In genomic region chr5:92801921-92802320, GRCh38 we compare ENCODE assay signal across 22 cellular contexts.
DNase-seq lines count a peak whose midpoint lies in the region; ATAC-seq, FAIRE-seq and TF ChIP-seq lines count a peak whose summit lies in the region.
"Had no signal": no experiment of that assay in that cellular context is flagged by ENCODE, and none has a peak within 500 bp of the region (broad histone marks: within the 10 kb centered on the region; RNA-seq: fewer than 3 reads in every experiment).

No MANE protein-coding gene starts in this region.

- no peak for TF ChIP-seq POLR2A in GM18505 (IDR thresholded peaks at IDR 0.05; ENCODE audit: borderline replicate concordance, extremely low read depth, insufficient read depth, insufficient read length)

- ATAC-seq in GM18505 (IDR thresholded peaks at IDR 0.05; ENCODE audit: unreplicated experiment) (no peak), HG03342 (IDR thresholded peaks at IDR 0.05; ENCODE audit: unreplicated experiment) (no peak)
- ATAC-seq: effector memory CD8-positive, alpha-beta T cell; gastrocnemius medialis; natural killer cell treated with Interleukin-12 subunit alpha and Interleukin-12 subunit beta and Interleukin-15 and Interleukin-18, amount 100 ng/mL, for 72 hours had no signal

- H3K4me3 ChIP-seq in Caco-2 (ENCODE audit: low read depth, low read length) = no peak overlapping the region
- H3K4me3 ChIP-seq: gastrocnemius medialis, right atrium auricular region, transverse colon had no signal

- BruUV-seq in Caco-2 (replicated peaks; lab: Mats Ljungman, UMichigan) = no TSS peak

- H3K4me1 Mint-ChIP-seq in Caco-2 (ENCODE audit: low read depth, unreplicated experiment) = peaks cover 13% of the 10 kb centered on the region

- H3K27ac Mint-ChIP-seq in Caco-2 (ENCODE audit: unreplicated experiment) = no peak overlapping the region
- H3K27ac Mint-ChIP-seq: activated naive CD4-positive, alpha-beta T cell treated with anti-CD3 and anti-CD28 coated beads for 36 hours; effector memory CD8-positive, alpha-beta T cell; natural killer cell treated with Interleukin-12 subunit alpha and Interleukin-12 subunit beta and Interleukin-15 and Interleukin-18, amount 100 ng/mL, for 72 hours had no signal

- TF ChIP-seq CTCF in Caco-2 (IDR thresholded peaks at IDR 0.05; ENCODE audit: insufficient read depth in 1 of 2, low read depth in 1 of 2, low read length in 1 of 2, severe bottlenecking in 1 of 2, unreplicated experiment in 1 of 2) = no peak

- H3K27me3 ChIP-seq in Caco-2 (replicated peaks; ENCODE audit: control insufficient read depth, insufficient read depth, low read length) = no peaks in the 10 kb centered on the region
- H3K27me3 ChIP-seq: gastrocnemius medialis, right atrium auricular region, transverse colon had no signal

- no peaks in the 10 kb centered on the region for H3K36me3 ChIP-seq in Caco-2 (ENCODE audit: control insufficient read depth, insufficient read depth, low read length)
- H3K36me3 ChIP-seq: gastrocnemius medialis, right atrium auricular region, transverse colon had no signal

- no peak for FAIRE-seq in HTR-8/SVneo (lab: Jason Lieb, UNC)
- no peak for FAIRE-seq in RCC 7860 (lab: Jason Lieb, UNC)
- FAIRE-seq: bronchial epithelial cell had no signal

- peak overlapping the region; percentile 46 for H3K4me3 Mint-ChIP-seq in Caco-2 (ENCODE audit: unreplicated experiment)
- H3K4me3 Mint-ChIP-seq: activated naive CD4-positive, alpha-beta T cell treated with anti-CD3 and anti-CD28 coated beads for 36 hours; effector memory CD8-positive, alpha-beta T cell; natural killer cell treated with Interleukin-12 subunit alpha and Interleukin-12 subunit beta and Interleukin-15 and Interleukin-18, amount 100 ng/mL, for 72 hours had no signal

- intact Hi-C loops in Caco-2 (cut with micrococcal nuclease; ENCODE audit: unreplicated experiment) = loop anchor here (2.0 kb wide), 1 partner anchor 13 kb away; no protein-coding TSS in a partner anchor

- peak; percentile 25 to 44 for DNase-seq in Caco-2
- peak; percentile 3 for DNase-seq in HTR-8/SVneo (ENCODE audit: insufficient read length, low spot score)
- peak; percentile 84 to 94 for DNase-seq in SHP77 (lab: John Stamatoyannopoulos, UW)
- DNase-seq in iris pigment epithelial cell (ENCODE audit: low read depth) = peak; percentile 77
- no peak for DNase-seq in RCC 7860 (ENCODE audit: low spot score)
- no peak for DNase-seq in stimulated activated CD4-positive, alpha-beta T cell treated with anti-CD3 and anti-CD28 coated beads, Interleukin-4, amount 100 ng/mL, for 24 hours
- DNase-seq: activated CD4-positive, alpha-beta T cell treated with anti-CD3 and anti-CD28 coated beads for 1 hour; activated CD8-positive, alpha-beta memory T cell treated with anti-CD3 and anti-CD28 coated beads, Interleukin-2, amount 50 U/mL, for 4 hours; activated naive CD4-positive, alpha-beta T cell treated with anti-CD3 and anti-CD28 coated beads for 36 hours; effector memory CD8-positive, alpha-beta T cell; gastrocnemius medialis; GOT3; NCI-H1048; NCI-H526 treated with DMSO at 0.1 percent for 48 hours; stimulated activated CD4-positive, alpha-beta T cell treated with anti-CD3 and anti-CD28 coated beads, Interleukin-4, amount 100 ng/mL, for 1 hour; T-helper 2 cell; transverse colon had no signal

- peaks cover 7% of the 10 kb centered on the region for H3K9me3 Mint-ChIP-seq in Caco-2 (ENCODE audit: unreplicated experiment)

- no peaks in the 10 kb centered on the region for H3K27me3 Mint-ChIP-seq in Caco-2 (ENCODE audit: insufficient read depth, unreplicated experiment)
- H3K27me3 Mint-ChIP-seq: effector memory CD8-positive, alpha-beta T cell; natural killer cell treated with Interleukin-12 subunit alpha and Interleukin-12 subunit beta and Interleukin-15 and Interleukin-18, amount 100 ng/mL, for 72 hours had no signal

- H3K9me3 ChIP-seq in Caco-2 = peaks cover 5% of the 10 kb centered on the region; the same call in 1 of the 2 replicates
- H3K9me3 ChIP-seq: gastrocnemius medialis, right atrium auricular region, transverse colon had no signal

- POLR2A ChIA-PET in Caco-2 (lab: Charles Lee) = no interaction called here

- peaks cover 12% of the 10 kb centered on the region; the same call in 1 of the 2 replicates for H3K4me1 ChIP-seq in Caco-2
- H3K4me1 ChIP-seq: right atrium auricular region had no signal

- no peaks in the 10 kb centered on the region for H3K36me3 Mint-ChIP-seq in Caco-2 (ENCODE audit: insufficient read depth, unreplicated experiment)

- CTCF ChIA-PET in Caco-2 (lab: Charles Lee) = no interaction called here

Comparison
In these comparisons a context has a peak if more than half of its experiments do, and no peak if none do; other contexts are left out.
1. DNase-seq: peak in Caco-2 (2 of 2), HTR-8/SVneo (single experiment), SHP77 (2 of 2) and iris pigment epithelial cell (single experiment); none in RCC 7860 (single experiment) and stimulated activated CD4-positive, alpha-beta T cell treated with anti-CD3 and anti-CD28 coated beads, Interleukin-4, amount 100 ng/mL, for 24 hours (single experiment).